Comparison of ENCODE assay signal across 18 cellular contexts in genomic region chr5:16656561-16657191, GRCh38. TPM values are rescaled to one million over a fixed set of nuclear protein-coding genes. Genes with fewer than 3 reads are reported as not detected.
DNase-seq lines count a peak whose midpoint lies in the region; ATAC-seq, FAIRE-seq and TF ChIP-seq lines count a peak whose summit lies in the region.
"Had no signal": no experiment of that assay in that cellular context is flagged by ENCODE, and none has a peak within 500 bp of the region (broad histone marks: within the 10 kb centered on the region; RNA-seq: fewer than 3 reads in every experiment).

No MANE protein-coding gene starts in this region.

- H3K27ac ChIP-seq in SK-N-MC, result peak overlapping the region; percentile 20; the same call in 1 of the 2 replicates
- no peak overlapping the region for H3K27ac ChIP-seq in mesenchymal stem cell (ENCODE audit: low read length, poor library complexity, severe bottlenecking)

- H3K4me2 ChIP-seq in mesenchymal stem cell (ENCODE audit: low read length, poor library complexity, severe bottlenecking), result no peak overlapping the region

- DNase-seq in AG09309 (ENCODE audit: low read depth) (peak; percentile 17), SK-N-MC (ENCODE audit: low read depth, low spot score) (peak; percentile 53), epithelial cell of esophagus (ENCODE audit: low read depth) (peak; percentile 43), mesenchymal stem cell (peak; percentile 77), GM12892 (ENCODE audit: insufficient read length) (no peak)
- DNase-seq: activated CD4-positive, alpha-beta memory T cell treated with anti-CD3 and anti-CD28 coated beads for 36 hours; amniotic stem cell; esophagus squamous epithelium; natural killer cell; NCI-H1048; NCI-H2107; stimulated activated CD4-positive, alpha-beta T cell treated with anti-CD3 and anti-CD28 coated beads, Interleukin-12 subunit alpha, Interleukin-12 subunit beta, amount 100 ng/mL, for 4 hours; stimulated activated naive CD4-positive, alpha-beta T cell had no signal

- no peaks in the 10 kb centered on the region for H3K4me1 ChIP-seq in mesenchymal stem cell (ENCODE audit: control insufficient read depth, insufficient read depth, low read depth, low read length)
- H3K4me1 ChIP-seq: esophagus squamous epithelium had no signal

- no peak overlapping the region for H3K4ac ChIP-seq in mesenchymal stem cell (ENCODE audit: low read depth in 1 of 2, low read length in 2 of 2)

- no peak overlapping the region for H3K23ac ChIP-seq in mesenchymal stem cell (ENCODE audit: low read length in 2 of 2)

- H3K18ac ChIP-seq in mesenchymal stem cell (ENCODE audit: low read depth in 1 of 2, low read length in 2 of 2), result no peak overlapping the region

- H2BK12ac ChIP-seq in mesenchymal stem cell (ENCODE audit: low read length in 2 of 2), result no peak overlapping the region

- WGBS in mesenchymal stem cell, result 80% methylated on average over 2 of the region's 2 CpGs

- no peaks in the 10 kb centered on the region for H3K9me3 ChIP-seq in SK-N-MC (ENCODE audit: low read depth, low read length)
- H3K9me3 ChIP-seq in mesenchymal stem cell (ENCODE audit: control insufficient read depth, low read length), result peaks cover 3% of the 10 kb centered on the region
- H3K9me3 ChIP-seq: esophagus squamous epithelium had no signal

- ATAC-seq in HG03175 (IDR thresholded peaks at IDR 0.05; ENCODE audit: unreplicated experiment), result no peak
- ATAC-seq in HG02588 (IDR thresholded peaks at IDR 0.05; ENCODE audit: unreplicated experiment), result no peak
- ATAC-seq in GM21576 (IDR thresholded peaks at IDR 0.05; ENCODE audit: unreplicated experiment), result no peak
- ATAC-seq: natural killer cell had no signal

- no peak overlapping the region for H2BK5ac ChIP-seq in mesenchymal stem cell (ENCODE audit: low read depth, low read length, poor library complexity, severe bottlenecking)

- peaks cover 0 to 4% of the 10 kb centered on the region in 2 experiments for H3K27me3 ChIP-seq in mesenchymal stem cell (ENCODE audit: control insufficient read depth in 1 of 2, insufficient read depth in 1 of 2, low read length in 2 of 2)
- H3K27me3 ChIP-seq: esophagus squamous epithelium had no signal

- H3K14ac ChIP-seq in mesenchymal stem cell (ENCODE audit: low read length in 2 of 2), result no peak overlapping the region

- H3K36me3 ChIP-seq in SK-N-MC (ENCODE audit: insufficient read depth, low read length), result no peaks in the 10 kb centered on the region
- H3K36me3 ChIP-seq in mesenchymal stem cell (ENCODE audit: control insufficient read depth in 1 of 2, insufficient read depth in 2 of 2, low read depth in 1 of 2, low read length in 2 of 2), result no peaks in the 10 kb centered on the region
- H3K36me3 ChIP-seq: esophagus squamous epithelium had no signal

- H3K4me3 ChIP-seq in AG09309 (ENCODE audit: control insufficient read depth, low read depth, low read length) (no peak overlapping the region), SK-N-MC (no peak overlapping the region), epithelial cell of esophagus (ENCODE audit: low read length) (no peak overlapping the region), mesenchymal stem cell (ENCODE audit: insufficient read depth in 1 of 2, low read depth in 1 of 2, low read length in 2 of 2) (no peak overlapping the region)
- H3K4me3 ChIP-seq: coronary artery, esophagus squamous epithelium had no signal

- TF ChIP-seq CTCF in AG09309 (IDR thresholded peaks at IDR 0.05; ENCODE audit: control insufficient read depth, insufficient read depth, low read depth, low read length, missing control alignments) (no peak), epithelial cell of esophagus (IDR thresholded peaks at IDR 0.05; ENCODE audit: insufficient read depth, low read depth, low read length, missing control alignments) (no peak)

- no peak overlapping the region for H3K9ac ChIP-seq in SK-N-MC (ENCODE audit: insufficient read length)
- H3K9ac ChIP-seq in mesenchymal stem cell (ENCODE audit: low read length), result peak overlapping the region; percentile 66

- no peak overlapping the region for H2BK120ac ChIP-seq in mesenchymal stem cell (ENCODE audit: low read depth, low read length)

- no peak overlapping the region for H2AK5ac ChIP-seq in mesenchymal stem cell (ENCODE audit: low read length, severe bottlenecking)

- TF ChIP-seq POLR2A in GM12892 (IDR thresholded peaks at IDR 0.05; ENCODE audit: low read depth, low read length), result no peak

- H4K8ac ChIP-seq in mesenchymal stem cell (ENCODE audit: low read length), result no peak overlapping the region

- no peak for FAIRE-seq in GM12892 (lab: Jason Lieb, UNC)
- FAIRE-seq: urothelium cell line had no signal

- H2BK15ac ChIP-seq in mesenchymal stem cell (ENCODE audit: low read depth, poor library complexity, severe bottlenecking), result no peak overlapping the region

- H4K91ac ChIP-seq in mesenchymal stem cell (ENCODE audit: low read length), result no peak overlapping the region

- no peaks in the 10 kb centered on the region for H3K79me1 ChIP-seq in mesenchymal stem cell (replicated peaks; ENCODE audit: low read length, poor library complexity, severe bottlenecking)

- H2AFZ ChIP-seq in mesenchymal stem cell (ENCODE audit: low read depth, low read length), result no peak overlapping the region

RNA-seq across cellular contexts. Expression of gene RETREG1, which starts 39.9 kb away (rescaled TPM):
- 0.04 TPM for polyA plus RNA-seq in mesenchymal stem cell (2013, experiment 1 of 2)
- 0.12 TPM for polyA plus RNA-seq in mesenchymal stem cell (2013, experiment 2 of 2)
- 2.5 TPM for polyA plus RNA-seq in GM12892 (2012; ENCODE audit: missing spikeins)
